1 cellular context compared by ENCODE assay signal in genomic region chr6:40997256-40997957, GRCh38.
TF ChIP-seq lines count a peak whose summit lies in the region.

No MANE protein-coding gene starts in this region.

TF ChIP-seq in HEK293, 187 proteins besides CTCF, POLR2A, EP300 and RAD21 (continued from another document and continues in another):
- TF ChIP-seq PRDM6 (tag by site-specific recombination; IDR thresholded peaks at IDR 0.05): peak; percentile 98
- peak; percentile 94 for TF ChIP-seq GLIS1 (tag by site-specific recombination; IDR thresholded peaks at IDR 0.05)
- peak; percentile 92 for TF ChIP-seq FEZF1 (tag by site-specific recombination; IDR thresholded peaks at IDR 0.05)
- no peak for TF ChIP-seq ZNF10 (tag by site-specific recombination; IDR thresholded peaks at IDR 0.05)
- peak; percentile 63; the same call in 1 of the 2 replicates for TF ChIP-seq ZXDB (tag by site-specific recombination; IDR thresholded peaks at IDR 0.05)
- 0 out of 2 replicates have a peak, but pooled peaks have one; percentile 35 for TF ChIP-seq ZNF580 (tag by site-specific recombination; IDR thresholded peaks at IDR 0.05)
- TF ChIP-seq ZIC2 (tag by site-specific recombination; IDR thresholded peaks at IDR 0.05): peak; percentile 97
- TF ChIP-seq ZNF155 (tag by site-specific recombination; IDR thresholded peaks at IDR 0.05): no peak
- no peak for TF ChIP-seq ZNF202 (tag by site-specific recombination; IDR thresholded peaks at IDR 0.05; ENCODE audit: borderline replicate concordance)
- TF ChIP-seq GLIS2 (tag by site-specific recombination; IDR thresholded peaks at IDR 0.05): 0 out of 2 replicates have a peak, but pooled peaks have one; percentile 44
- peak; percentile 35; the same call in 1 of the 2 replicates for TF ChIP-seq ZNF518A (tag by site-specific recombination; conservative IDR thresholded peaks at IDR 0.05; ENCODE audit: low read depth)
- TF ChIP-seq ZNF423 (tag by site-specific recombination; IDR thresholded peaks at IDR 0.05): peak; percentile 51; the same call in 1 of the 2 replicates
- 0 out of 2 replicates have a peak, but pooled peaks have one; percentile 10 for TF ChIP-seq ZNF596 (tag by site-specific recombination; IDR thresholded peaks at IDR 0.05)
- TF ChIP-seq PRDM10 (tag by site-specific recombination; IDR thresholded peaks at IDR 0.05): peak; percentile 91
- TF ChIP-seq ZEB2 (tag by site-specific recombination; IDR thresholded peaks at IDR 0.05): peak; percentile 75
- no peak for TF ChIP-seq KLF9 (tag by site-specific recombination; IDR thresholded peaks at IDR 0.05; ENCODE audit: low read depth)
- no peak for TF ChIP-seq SP3 (tag by site-specific recombination; IDR thresholded peaks at IDR 0.05)
- TF ChIP-seq ZSCAN30 (tag by site-specific recombination; IDR thresholded peaks at IDR 0.05): peak; percentile 49; the same call in 1 of the 2 replicates
- peak; percentile 89 for TF ChIP-seq PRDM4 (tag by site-specific recombination; IDR thresholded peaks at IDR 0.05)
- peak; percentile 84 for TF ChIP-seq PATZ1 (tag by site-specific recombination; IDR thresholded peaks at IDR 0.05)
- TF ChIP-seq TRIM28 (IDR thresholded peaks at IDR 0.05; ENCODE audit: borderline replicate concordance, low read length): 0 out of 2 replicates have a peak, but pooled peaks have one; percentile 26
- TF ChIP-seq ZNF394 (tag by site-specific recombination; IDR thresholded peaks at IDR 0.05; ENCODE audit: borderline replicate concordance): no peak
- peak; percentile 85 for TF ChIP-seq ZNF664 (tag by site-specific recombination; IDR thresholded peaks at IDR 0.05)
- peak; percentile 64 for TF ChIP-seq ZNF629 (tag by site-specific recombination; IDR thresholded peaks at IDR 0.05)
- TF ChIP-seq ZNF223 (tag by site-specific recombination; IDR thresholded peaks at IDR 0.05): no peak
- TF ChIP-seq ZNF121 (tag by site-specific recombination; IDR thresholded peaks at IDR 0.05): no peak
- peak; percentile 83 for TF ChIP-seq ZBTB17 (tag by site-specific recombination; IDR thresholded peaks at IDR 0.05)
- TF ChIP-seq ZNF146 (tag by site-specific recombination; IDR thresholded peaks at IDR 0.05): no peak
- TF ChIP-seq ZFP37 (tag by site-specific recombination; IDR thresholded peaks at IDR 0.05): peak; percentile 48; the same call in 1 of the 2 replicates
- TF ChIP-seq ZNF335 (tag by site-specific recombination; conservative IDR thresholded peaks at IDR 0.05): peak; percentile 78
- TF ChIP-seq ZNF510 (tag by site-specific recombination; IDR thresholded peaks at IDR 0.05; ENCODE audit: insufficient replicate concordance): no peak
- 0 out of 2 replicates have a peak, but pooled peaks have one; percentile 18 for TF ChIP-seq ZNF501 (tag by site-specific recombination; IDR thresholded peaks at IDR 0.05)
- peak; percentile 70 for TF ChIP-seq GFI1B (tag by site-specific recombination; IDR thresholded peaks at IDR 0.05)
- TF ChIP-seq INSM2 (tag by site-specific recombination; IDR thresholded peaks at IDR 0.05): peak; percentile 52; the same call in 1 of the 2 replicates
- no peak for TF ChIP-seq ZNF785 (tag by site-specific recombination; IDR thresholded peaks at IDR 0.05)
- peak; percentile 57; the same call in 1 of the 2 replicates for TF ChIP-seq ZNF843 (tag by site-specific recombination; IDR thresholded peaks at IDR 0.05)
- no peak for TF ChIP-seq ZNF175 (tag by site-specific recombination; IDR thresholded peaks at IDR 0.05)
- TF ChIP-seq ZNF214 (tag by site-specific recombination; IDR thresholded peaks at IDR 0.05; ENCODE audit: borderline replicate concordance): no peak
- TF ChIP-seq ZNF174 (tag by site-specific recombination; IDR thresholded peaks at IDR 0.05): no peak
- peak; percentile 93; the same call in 1 of the 2 replicates for TF ChIP-seq HOXD13 (CRISPR knock-in tag; IDR thresholded peaks at IDR 0.05; ENCODE audit: borderline replicate concordance)
- TF ChIP-seq ZBTB44 (tag by site-specific recombination; IDR thresholded peaks at IDR 0.05): peak; percentile 22; the same call in 1 of the 2 replicates
- peak; percentile 89 for TF ChIP-seq IKZF3 (tag by site-specific recombination; IDR thresholded peaks at IDR 0.05)
